ENCODE assay signal across 26 cellular contexts in the genomic region with DNA sequence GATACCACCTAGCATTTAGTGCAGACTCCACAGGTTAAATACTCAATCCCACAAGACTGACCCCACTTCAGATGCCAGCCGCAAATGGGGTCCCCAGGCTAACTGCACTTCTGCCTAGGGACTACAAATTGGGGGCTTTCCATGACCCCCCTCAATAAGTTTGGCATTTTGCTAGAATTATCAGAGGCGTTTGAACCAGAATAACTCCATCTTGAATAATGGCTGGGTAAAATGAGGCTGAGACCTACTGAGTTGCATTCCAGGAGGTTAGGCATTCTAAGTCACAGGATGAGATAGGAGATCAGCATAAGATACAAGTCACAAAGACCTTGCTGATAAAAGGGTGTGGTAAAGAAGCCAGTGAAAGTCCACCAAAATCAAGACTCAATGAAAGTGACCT.
"Had no signal": no experiment of that assay in that cellular context is flagged by ENCODE, and none has a peak within 500 bp of the region (broad histone marks: within the 10 kb centered on the region; RNA-seq: fewer than 3 reads in every experiment).

No MANE protein-coding gene starts in this region.

- H3K9me3 Mint-ChIP-seq: dendritic cell treated with granulocyte-macrophage colony-stimulating factor and Interleukin-4, amounts not matched to agents 40 ng/mL and 50 ng/mL, for 4 days; effector memory CD8-positive, alpha-beta T cell; mesothelial cell of epicardium; naive B cell had no signal

- H3K27ac Mint-ChIP-seq: dendritic cell treated with granulocyte-macrophage colony-stimulating factor and Interleukin-4, amounts not matched to agents 40 ng/mL and 50 ng/mL, for 4 days; effector memory CD8-positive, alpha-beta T cell; endodermal cell; mesothelial cell of epicardium; naive B cell had no signal

- H3K27me3 Mint-ChIP-seq: dendritic cell treated with granulocyte-macrophage colony-stimulating factor and Interleukin-4, amounts not matched to agents 40 ng/mL and 50 ng/mL, for 4 days; effector memory CD8-positive, alpha-beta T cell had no signal

- H3K27ac ChIP-seq: colonic mucosa, esophagus squamous epithelium, gastrocnemius medialis, left lung, lower lobe of right lung had no signal

- H3K36me3 ChIP-seq: colonic mucosa, esophagus squamous epithelium, gastrocnemius medialis, heart right ventricle, left lung, lower lobe of right lung had no signal

- H3K36me3 Mint-ChIP-seq: mesothelial cell of epicardium, naive B cell had no signal

- FAIRE-seq: endometrium, islet of Langerhans, keratinocyte had no signal

- H3K4me3 Mint-ChIP-seq: dendritic cell treated with granulocyte-macrophage colony-stimulating factor and Interleukin-4, amounts not matched to agents 40 ng/mL and 50 ng/mL, for 4 days; effector memory CD8-positive, alpha-beta T cell; endodermal cell; mesothelial cell of epicardium had no signal

- H3K27me3 ChIP-seq: colonic mucosa, esophagus squamous epithelium, gastrocnemius medialis, heart right ventricle, left lung had no signal

- H3K9me3 ChIP-seq: colonic mucosa, esophagus squamous epithelium, gastrocnemius medialis, heart right ventricle, left lung, lower lobe of right lung, mucosa of descending colon had no signal

- DNase-seq: colonic mucosa; cortex of kidney; effector CD8-positive, alpha-beta T cell; effector memory CD8-positive, alpha-beta T cell; endodermal cell; erythroblast; esophagus squamous epithelium; foreskin fibroblast; foreskin melanocyte; gastrocnemius medialis; glutamatergic neuron; head of caudate nucleus; heart right ventricle; hippocampal formation; left cardiac atrium; left lung; left ventricle myocardium superior; lower lobe of right lung; mesenchymal stem cell; mucosa of descending colon; naive B cell had no signal

- H3K4me3 ChIP-seq: colonic mucosa, esophagus squamous epithelium, gastrocnemius medialis, heart right ventricle, left lung, lower lobe of right lung, mucosa of descending colon had no signal
